In genomic region chr7:42087616-42088015, GRCh38 we compare ENCODE assay signal across 30 cellular contexts.
"Had no signal": no experiment of that assay in that cellular context is flagged by ENCODE, and none has a peak within 500 bp of the region (broad histone marks: within the 10 kb centered on the region; RNA-seq: fewer than 3 reads in every experiment).

No MANE protein-coding gene starts in this region.

- H3K27ac ChIP-seq: left lung, lower lobe of right lung, pancreas, prostate gland, skin epidermis, stomach, testis, thyroid gland, transverse colon, upper lobe of left lung, vagina had no signal

- H3K4me3 Mint-ChIP-seq: immature natural killer cell; naive thymus-derived CD8-positive, alpha-beta T cell; nephron; stimulated activated naive B cell treated with anti-CD40 and anti-IgM and Interleukin-4, amounts not matched to agents 10 μg/mL and 1 μg/mL and 100 μg/mL, for 72 hours had no signal

- H3K4me1 Mint-ChIP-seq: naive thymus-derived CD8-positive, alpha-beta T cell; stimulated activated naive B cell treated with anti-CD40 and anti-IgM and Interleukin-4, amounts not matched to agents 10 μg/mL and 1 μg/mL and 100 μg/mL, for 72 hours had no signal

- H3K27ac Mint-ChIP-seq: immature natural killer cell; nephron; stimulated activated naive B cell treated with anti-CD40 and anti-IgM and Interleukin-4, amounts not matched to agents 10 μg/mL and 1 μg/mL and 100 μg/mL, for 72 hours had no signal

- H3K4me1 ChIP-seq: pancreas, prostate gland, testis had no signal

- H3K36me3 Mint-ChIP-seq: immature natural killer cell; naive thymus-derived CD8-positive, alpha-beta T cell; stimulated activated naive B cell treated with anti-CD40 and anti-IgM and Interleukin-4, amounts not matched to agents 10 μg/mL and 1 μg/mL and 100 μg/mL, for 72 hours had no signal

- H3K36me3 ChIP-seq: left lung, lower lobe of right lung, pancreas, prostate gland, stomach, thyroid gland, transverse colon, upper lobe of left lung, vagina had no signal

- H3K9me3 ChIP-seq: left lung, lower lobe of right lung, pancreas, prostate gland, stomach, testis, thyroid gland, transverse colon, upper lobe of left lung, vagina had no signal

- H3K4me3 ChIP-seq: left lung, lower lobe of right lung, pancreas, prostate gland, skin epidermis, stomach, testis, thyroid gland, transverse colon, upper lobe of left lung, vagina had no signal

- H3K9me3 Mint-ChIP-seq: nephron had no signal

- DNase-seq: hypothalamus; immature natural killer cell; kidney; left colon; left lung; lower lobe of right lung; mammary epithelial cell; mesendoderm; naive thymus-derived CD8-positive, alpha-beta T cell; nucleus accumbens; pancreas; posterior cingulate gyrus; retina; right cardiac atrium; stimulated activated CD4-positive, alpha-beta T cell treated with anti-CD3 and anti-CD28 coated beads, Interleukin-12 subunit alpha, Interleukin-12 subunit beta, amount 100 ng/mL, for 4 hours; stimulated activated CD4-positive, alpha-beta T cell treated with anti-CD3 and anti-CD28 coated beads, Interleukin-15, amount 100 ng/mL, for 24 hours; stimulated activated CD4-positive, alpha-beta T cell treated with anti-CD3 and anti-CD28 coated beads, Interleukin-2, amount 100 ng/mL, for 24 hours; stimulated activated CD4-positive, alpha-beta T cell treated with anti-CD3 and anti-CD28 coated beads, Interleukin-4, amount 100 ng/mL, for 1 hour; stimulated activated naive B cell treated with anti-CD40 and anti-IgM and Interleukin-4, amounts not matched to agents 10 μg/mL and 1 μg/mL and 100 μg/mL, for 72 hours; stimulated activated naive CD8-positive, alpha-beta T cell treated with anti-CD3 and anti-CD28 coated beads, Interleukin-15, Interleukin-2, amounts not matched to agents 100 U/mL and 50 U/mL, for 24 hours; stomach; testis; thyroid gland; transverse colon; upper lobe of left lung had no signal

- ATAC-seq: left colon; left lung; lower lobe of right lung; naive thymus-derived CD8-positive, alpha-beta T cell; pancreas; right cardiac atrium; sciatic nerve; stimulated activated naive B cell treated with anti-CD40 and anti-IgM and Interleukin-4, amounts not matched to agents 10 μg/mL and 1 μg/mL and 100 μg/mL, for 72 hours; stimulated activated naive CD8-positive, alpha-beta T cell treated with anti-CD3 and anti-CD28 coated beads, Interleukin-15, Interleukin-2, amounts not matched to agents 100 U/mL and 50 U/mL, for 24 hours had no signal

- H3K27me3 ChIP-seq: left lung, pancreas, stomach, testis, thyroid gland, transverse colon, upper lobe of left lung, vagina had no signal
